ENCODE assay signal across 9 cellular contexts in the genomic region with DNA sequence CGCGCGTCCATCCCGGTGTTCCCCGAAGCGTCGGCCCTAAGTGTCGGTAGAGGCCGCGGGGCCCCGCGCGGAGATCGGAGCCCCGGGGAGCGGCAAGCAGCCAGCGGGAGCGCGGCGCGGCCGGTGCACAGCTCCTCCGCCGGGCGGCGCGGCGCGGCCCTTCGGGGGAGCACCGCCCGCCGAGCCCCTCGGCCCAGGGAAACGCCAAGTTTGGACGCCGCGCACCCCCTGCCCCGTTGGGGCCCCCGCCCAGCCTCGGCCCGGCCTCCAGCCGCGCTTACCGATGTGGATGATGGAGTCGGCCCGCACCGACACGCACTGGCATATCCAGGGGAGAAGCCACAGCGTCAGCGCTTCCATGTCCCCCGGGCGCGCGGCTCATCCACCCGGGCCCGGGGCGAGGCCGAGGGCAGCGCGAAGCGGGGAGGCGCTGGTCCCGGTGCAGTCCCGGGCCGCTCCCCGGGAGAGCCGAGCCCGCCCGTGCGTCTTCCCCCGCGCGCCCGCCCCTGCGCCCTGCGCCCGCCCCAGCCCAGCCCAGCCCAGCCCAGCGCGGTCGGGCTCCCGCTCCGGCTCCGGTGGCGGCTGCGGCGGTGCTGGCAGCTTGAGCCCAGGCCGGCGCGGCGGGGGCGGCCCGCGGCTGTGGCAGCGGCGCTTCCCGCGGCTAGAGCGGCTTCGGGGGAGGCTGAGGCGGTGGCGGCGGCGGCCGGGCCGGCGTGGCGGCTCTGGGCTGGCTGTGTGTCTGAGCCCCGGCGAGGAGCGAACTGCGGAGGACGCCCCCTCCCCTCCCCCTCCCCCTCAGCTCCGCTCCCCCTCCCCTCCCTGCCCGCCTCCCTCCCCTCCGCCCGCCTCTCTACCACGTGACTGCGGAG. TPM values are rescaled to one million over a fixed set of nuclear protein-coding genes. Genes with fewer than 3 reads are reported as not detected.
DNase-seq lines count a peak whose midpoint lies in the region; TF ChIP-seq lines count a peak whose summit lies in the region.
"Had no signal": no experiment of that assay in that cellular context is flagged by ENCODE, and none has a peak within 500 bp of the region (broad histone marks: within the 10 kb centered on the region; RNA-seq: fewer than 3 reads in every experiment).

A gene (minus strand): TSS at position 763 of the 869 bp plus-strand sequence.

- H3K79me2 ChIP-seq in SU-DHL-6 (ENCODE audit: insufficient read depth, low read length), result no peaks in the 10 kb centered on the region

- H3K27me3 ChIP-seq in HAP-1 (ENCODE audit: low read depth), result no peaks in the 10 kb centered on the region
- no peaks in the 10 kb centered on the region for H3K27me3 ChIP-seq in SU-DHL-6 (ENCODE audit: low read length)
- H3K27me3 ChIP-seq in esophagus (ENCODE audit: control insufficient read depth in 1 of 2, insufficient read depth in 2 of 2, low read length in 2 of 2), result peaks cover 17 to 21% of the 10 kb centered on the region in 2 donors
- peaks cover 47% of the 10 kb centered on the region for H3K27me3 ChIP-seq in muscle layer of duodenum (ENCODE audit: low read depth, low read length)
- H3K27me3 ChIP-seq in uterus, result no peaks in the 10 kb centered on the region

- no peak for TF ChIP-seq POLR2A in uterus (IDR thresholded peaks at IDR 0.05)

- peaks cover 5% of the 10 kb centered on the region for H3K36me3 Mint-ChIP-seq in Calu3 (ENCODE audit: insufficient read depth, unreplicated experiment)

- WGBS in esophagus, 2 donors, result 1 to 2% methylated on average over 48 to 115 of the region's 119 CpGs

- H4K20me1 ChIP-seq in SU-DHL-6 (ENCODE audit: low read depth, low read length), result no peaks in the 10 kb centered on the region

- CTCF ChIA-PET in Calu3 (lab: Charles Lee), result interaction anchor here (0.7 kb wide), 1 partner anchor 301 kb away, joined by 3 read pairs; no protein-coding TSS in a partner anchor

- peak; percentile 18 for DNase-seq in Calu3
- peak; percentile 48 to 83 for DNase-seq in HAP-1 (ENCODE audit: low spot score in 2 of 2)
- peak; percentile 35 to 41 for DNase-seq in uterus
- DNase-seq in LoVo (ENCODE audit: low spot score), result no peak
- no peak for DNase-seq in NCI-H2107 treated with DMSO at 0.1 percent for 48 hours (lab: John Stamatoyannopoulos, UW; ENCODE audit: unreplicated experiment)

- no peaks in the 10 kb centered on the region for H3K36me3 ChIP-seq in HAP-1 (replicated peaks)
- no peaks in the 10 kb centered on the region for H3K36me3 ChIP-seq in SU-DHL-6 (ENCODE audit: low read length)
- no peaks in the 10 kb centered on the region for H3K36me3 ChIP-seq in esophagus (ENCODE audit: control insufficient read depth in 2 of 2, insufficient read depth in 2 of 2, low read length in 1 of 2)
- H3K36me3 ChIP-seq in muscle layer of duodenum (ENCODE audit: control insufficient read depth in 1 of 2, insufficient read depth in 2 of 2, low read length in 2 of 2), result no peaks in the 10 kb centered on the region
- H3K36me3 ChIP-seq in uterus, result no peaks in the 10 kb centered on the region

- 0 out of 2 replicates have a peak, but pooled peaks cover 2% of the 10 kb centered on the region for H3K4me1 ChIP-seq in HAP-1
- peaks cover 9 to 12% of the 10 kb centered on the region in 2 donors for H3K4me1 ChIP-seq in esophagus (ENCODE audit: control insufficient read depth in 2 of 2, insufficient read depth in 2 of 2, low read length in 1 of 2)
- peaks cover 0 to 42% of the 10 kb centered on the region in 2 donors for H3K4me1 ChIP-seq in muscle layer of duodenum (ENCODE audit: control insufficient read depth in 1 of 2, insufficient read depth in 2 of 2, low read length in 2 of 2)
- H3K4me1 ChIP-seq in uterus, result peaks cover 0 to 15% of the 10 kb centered on the region in 2 donors

- no peaks in the 10 kb centered on the region for H3F3A ChIP-seq in SU-DHL-6 (ENCODE audit: insufficient read depth)

- no TSS peak for BruUV-seq in Calu3 (replicated peaks; lab: Mats Ljungman, UMichigan)

- peak within 1 kb of the TSS; percentile 68 for H3K4me2 ChIP-seq in SU-DHL-6 (ENCODE audit: low read depth, low read length, poor library complexity, severe bottlenecking)

- no peaks in the 10 kb centered on the region for H3K9me3 Mint-ChIP-seq in Calu3 (ENCODE audit: low read depth, unreplicated experiment)

- H2AFZ ChIP-seq in SU-DHL-6 (ENCODE audit: low read depth, low read length, severe bottlenecking), result peak within 1 kb of the TSS; percentile 66

- H3K27ac ChIP-seq in SU-DHL-6 (ENCODE audit: low read depth, low read length) (no peak within 1 kb of the TSS), esophagus (ENCODE audit: low read depth in 2 of 2, low read length in 1 of 2) (no peak within 1 kb of the TSS), muscle layer of duodenum (ENCODE audit: low read length) (no peak within 1 kb of the TSS), uterus (peak within 1 kb of the TSS; percentile 22 to 58)

- peaks cover 90% of the 10 kb centered on the region for H3K27me3 Mint-ChIP-seq in Calu3 (ENCODE audit: unreplicated experiment)

- H3K27ac Mint-ChIP-seq in Calu3 (ENCODE audit: unreplicated experiment), result no peak within 1 kb of the TSS

- peaks cover 8% of the 10 kb centered on the region for H3K4me1 Mint-ChIP-seq in Calu3 (ENCODE audit: low read depth, unreplicated experiment)

- in situ Hi-C loops in HAP-1 (cut with MboI; ENCODE audit: low sequenced_read_pairs), result loop anchor here (25.0 kb wide), 1 partner anchor 579 kb away; no protein-coding TSS in a partner anchor

- H3K9me2 ChIP-seq in SU-DHL-6 (replicated peaks; ENCODE audit: insufficient read depth, low read length), result no peaks in the 10 kb centered on the region

- H3K9me3 ChIP-seq in HAP-1, result no peaks in the 10 kb centered on the region
- no peaks in the 10 kb centered on the region for H3K9me3 ChIP-seq in SU-DHL-6 (ENCODE audit: insufficient read depth, low read length)
- no peaks in the 10 kb centered on the region for H3K9me3 ChIP-seq in esophagus (ENCODE audit: control insufficient read depth in 2 of 2, insufficient read depth in 1 of 2, low read depth in 1 of 2, low read length in 1 of 2)
- H3K9me3 ChIP-seq in muscle layer of duodenum (ENCODE audit: control insufficient read depth in 1 of 2, low read length in 2 of 2), result no peaks in the 10 kb centered on the region
- H3K9me3 ChIP-seq in uterus, result no peaks in the 10 kb centered on the region

- intact Hi-C loops in Calu3 (cut with micrococcal nuclease; ENCODE audit: unreplicated experiment), result loop anchor here (10.0 kb wide), 1 partner anchor 821 kb away; no protein-coding TSS in a partner anchor
- intact Hi-C loops in uterus (cut with DNase I; ENCODE audit: low total_unique reads), result no loop called here

- peak within 1 kb of the TSS; percentile 62 for H3K4me3 Mint-ChIP-seq in Calu3 (ENCODE audit: low read depth, unreplicated experiment)

- H3K4me3 ChIP-seq in HAP-1 (peak within 1 kb of the TSS; percentile 45), SU-DHL-6 (ENCODE audit: insufficient read depth, low read length, poor library complexity, severe bottlenecking) (peak within 1 kb of the TSS; percentile 67), esophagus (ENCODE audit: low read depth in 1 of 2, low read length in 2 of 2) (peak within 1 kb of the TSS; percentile 32 to 55), muscle layer of duodenum (ENCODE audit: low read depth in 1 of 2, low read length in 2 of 2) (peak within 1 kb of the TSS; percentile 37 to 62), uterus (peak within 1 kb of the TSS; percentile 46 to 65)

- TF ChIP-seq CTCF in Calu3 (IDR thresholded peaks at IDR 0.05; ENCODE audit: unreplicated experiment) (no peak), SU-DHL-6 (IDR thresholded peaks at IDR 0.05; ENCODE audit: insufficient read depth, low read length, poor library complexity, severe bottlenecking) (no peak), uterus (IDR thresholded peaks at IDR 0.05) (peak in 1 of 4 experiments; percentile 17)

- peak within 1 kb of the TSS; percentile 55 for H3K9ac ChIP-seq in SU-DHL-6 (ENCODE audit: low read length)

RNA-seq across cellular contexts. Expression of the gene that starts here (rescaled TPM):
- total RNA-seq in Calu3 (2022) (0.10 TPM in 1 of 2 replicates, not detected in the other), uterus (1 to 10 TPM in 3 of 4 donors, under 1 TPM in 1; 0.88 to 7.3 (median 4.1) TPM)
- under 1 TPM; 0.04 to 0.32 TPM for polyA plus RNA-seq in esophagus
- total RNA-seq: M059J had no signal

Comparison
In these comparisons a context has a peak if more than half of its experiments do, and no peak if none do; other contexts are left out.
1. Peak in DNase-seq in Calu3; RNA of the gene not detected or under 1 TPM.
2. DNase-seq: peak in HAP-1 (2 of 2) and uterus (2 of 2); none in LoVo (single experiment) and NCI-H2107 treated with DMSO at 0.1 percent for 48 hours (single experiment).
3. H3K27ac ChIP-seq: peak in uterus (2 of 2); none in SU-DHL-6 (single experiment), esophagus (0 of 2) and muscle layer of duodenum (single experiment).
4. Peak in every context shown above with its lines, with median percentiles within 50 percentile points of each other: H3K4me3 ChIP-seq.